In genomic region chr7:100158229-100159098, GRCh38 we compare ENCODE assay signal across 8 cellular contexts. TPM values are rescaled to one million over a fixed set of nuclear protein-coding genes. Genes with fewer than 3 reads are reported as not detected.
DNase-seq lines count a peak whose midpoint lies in the region; ATAC-seq and TF ChIP-seq lines count a peak whose summit lies in the region.

TSS of gene TRAPPC14 (minus strand) at chr7:100158723. CDS start at chr7:100158499, 224 bp downstream.

- intact Hi-C loops in left cardiac atrium (cut with DNase I) (no loop called here), posterior vena cava (cut with DNase I) (no loop called here)

- ATAC-seq in HG02852 (IDR thresholded peaks at IDR 0.05; ENCODE audit: unreplicated experiment) (peak; percentile 85), T-helper 17 cell (peak; percentile 88), left cardiac atrium (peak; percentile 93 to 97), upper lobe of left lung (ENCODE audit: low FRiP score in 2 of 2) (peak; percentile 91 to 97)

- H3K9me3 ChIP-seq in T-helper 17 cell (ENCODE audit: control insufficient read depth, low read length, poor library complexity, severe bottlenecking) (no peaks in the 10 kb centered on the region), upper lobe of left lung (no peaks in the 10 kb centered on the region)

- peak within 1 kb of the TSS; percentile 77 to 92 (median 85) for H3K27ac ChIP-seq in upper lobe of left lung

- H3K36me3 ChIP-seq in upper lobe of left lung = peaks cover 3 to 37% (median 30%) of the 10 kb centered on the region in 4 donors

- no peak for TF ChIP-seq EP300 in upper lobe of left lung (IDR thresholded peaks at IDR 0.05)

- H3K27ac Mint-ChIP-seq in T-helper 17 cell = peak within 1 kb of the TSS; percentile 83

- H3K4me3 ChIP-seq in GM12864 (ENCODE audit: low read depth, low read length) = peak within 1 kb of the TSS; percentile 92
- peak within 1 kb of the TSS; percentile 83 to 98 (median 94) for H3K4me3 ChIP-seq in upper lobe of left lung

- peak in 2 of 4 donors; percentile 32 to 66 for TF ChIP-seq POLR2A in upper lobe of left lung (IDR thresholded peaks at IDR 0.05)

- peaks cover 10 to 36% (median 23%) of the 10 kb centered on the region in 4 donors for H3K4me1 ChIP-seq in upper lobe of left lung

- TF ChIP-seq CTCF in GM12864 (IDR thresholded peaks at IDR 0.05; ENCODE audit: low read depth, low read length, missing control alignments) = no peak
- peak in 1 of 6 experiments; percentile 35 for TF ChIP-seq CTCF in upper lobe of left lung (IDR thresholded peaks at IDR 0.05)

- peak within 1 kb of the TSS; percentile 90 for H3K4me3 Mint-ChIP-seq in T-helper 17 cell

- no peaks in the 10 kb centered on the region for H3K36me3 Mint-ChIP-seq in T-helper 17 cell (ENCODE audit: low read depth)

- H3K4me1 Mint-ChIP-seq in T-helper 17 cell = peaks cover 28% of the 10 kb centered on the region

- H3K27me3 ChIP-seq in upper lobe of left lung = no peaks in the 10 kb centered on the region

- DNase-seq in GM12864 (ENCODE audit: low read depth) (peak; percentile 53), NCI-H146 treated with DMSO at 0.1 percent for 48 hours (lab: John Stamatoyannopoulos, UW; ENCODE audit: unreplicated experiment) (peak; percentile 77), T-helper 17 cell (peak; percentile 78 to 85 (median 83)), amniotic epithelial cell (ENCODE audit: low read depth) (peak; percentile 92), left cardiac atrium (peak; percentile 97), posterior vena cava (ENCODE audit: low spot score) (peak; percentile 98), upper lobe of left lung (peak; percentile 95 to 98)

- WGBS in upper lobe of left lung, 2 donors = 1 to 5% methylated on average over 7 to 43 of the region's 87 CpGs

- H3K27me3 Mint-ChIP-seq in T-helper 17 cell = no peaks in the 10 kb centered on the region

RNA-seq across cellular contexts. Expression of gene TRAPPC14, which starts in this region (rescaled TPM):
- total RNA-seq in T-helper 17 cell (10 to 100 TPM; 45.8 to 46.9 TPM), left cardiac atrium (10 to 100 TPM in 1 of 2 donors, 1 to 10 TPM in 1; 8.3 to 12.2 TPM), posterior vena cava (10 to 100 TPM; 11.2 to 13.3 TPM), upper lobe of left lung (100 to 1,000 TPM in 1 of 6 donors, 10 to 100 TPM in 5; 12.6 to 108 (median 25.3) TPM)

Comparison
In these comparisons a context has a peak if more than half of its experiments do, and no peak if none do; other contexts are left out.
1. Peak in every context shown above with its lines: DNase-seq, ATAC-seq, H3K4me3 ChIP-seq and H3K27ac ChIP-seq.